In the genomic region with DNA sequence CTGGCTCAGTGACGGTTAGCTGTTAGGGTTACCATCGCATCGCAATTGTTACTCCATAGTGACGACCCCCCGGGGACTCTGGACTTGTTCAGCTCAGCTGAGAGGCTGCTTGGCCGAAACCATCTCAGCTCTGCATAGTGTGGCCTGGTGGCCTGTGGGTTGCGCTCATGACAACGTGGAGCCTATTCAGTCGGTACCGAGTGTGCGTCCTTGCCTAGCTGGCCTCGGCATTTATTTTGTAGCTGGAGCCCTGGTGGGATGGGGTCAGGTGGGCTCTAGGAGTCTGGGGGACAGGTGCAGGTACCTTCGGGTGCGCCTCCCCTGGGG, we compare ENCODE assay signal across 19 cellular contexts. TPM values are rescaled to one million over a fixed set of nuclear protein-coding genes. Genes with fewer than 3 reads are reported as not detected.
DNase-seq lines count a peak whose midpoint lies in the region; ATAC-seq and TF ChIP-seq lines count a peak whose summit lies in the region.
"Had no signal": no experiment of that assay in that cellular context is flagged by ENCODE, and none has a peak within 500 bp of the region (broad histone marks: within the 10 kb centered on the region; RNA-seq: fewer than 3 reads in every experiment).

No MANE protein-coding gene starts in this region.

- H3K27ac Mint-ChIP-seq in glutamatergic neuron (ENCODE audit: unreplicated experiment), result no peak overlapping the region
- no peak overlapping the region for H3K27ac Mint-ChIP-seq in Calu3 (ENCODE audit: unreplicated experiment)
- H3K27ac Mint-ChIP-seq: CD4-positive, alpha-beta memory T cell had no signal

- TF ChIP-seq CTCF in glutamatergic neuron (IDR thresholded peaks at IDR 0.05; ENCODE audit: partially characterized antibody, unreplicated experiment) (no peak), osteoblast (IDR thresholded peaks at IDR 0.05; ENCODE audit: extremely low read depth, low read depth, low read length) (no peak), Calu3 (IDR thresholded peaks at IDR 0.05; ENCODE audit: unreplicated experiment) (no peak)

- H3K27me3 Mint-ChIP-seq in glutamatergic neuron (ENCODE audit: unreplicated experiment), result no peaks in the 10 kb centered on the region
- H3K27me3 Mint-ChIP-seq in Calu3 (ENCODE audit: unreplicated experiment), result no peaks in the 10 kb centered on the region

- H3K4me3 Mint-ChIP-seq in glutamatergic neuron (ENCODE audit: unreplicated experiment) (no peak overlapping the region), Calu3 (ENCODE audit: low read depth, unreplicated experiment) (no peak overlapping the region)
- H3K4me3 Mint-ChIP-seq: CD4-positive, alpha-beta memory T cell had no signal

- peaks cover 36% of the 10 kb centered on the region for H3K4me1 ChIP-seq in right cardiac atrium (ENCODE audit: control insufficient read depth, insufficient read depth, low read length)
- no peaks in the 10 kb centered on the region for H3K4me1 ChIP-seq in osteoblast (ENCODE audit: insufficient read depth, low read length)

- H3K4me1 Mint-ChIP-seq in glutamatergic neuron (ENCODE audit: low read depth, unreplicated experiment) (peaks cover 11% of the 10 kb centered on the region), Calu3 (ENCODE audit: low read depth, unreplicated experiment) (peaks cover 45% of the 10 kb centered on the region)

- H3K4me2 ChIP-seq in osteoblast (ENCODE audit: insufficient read depth, low read length), result no peak overlapping the region

- no peak overlapping the region for H3K27ac ChIP-seq in right cardiac atrium (ENCODE audit: low read length)
- no peak overlapping the region for H3K27ac ChIP-seq in osteoblast (ENCODE audit: low read depth, low read length)
- H3K27ac ChIP-seq: SJCRH30 had no signal

- ATAC-seq in right cardiac atrium (no peak), left cardiac atrium (no peak)
- ATAC-seq: GM12878 had no signal

- no peaks in the 10 kb centered on the region for H3K36me3 ChIP-seq in osteoblast (ENCODE audit: insufficient read depth, low read length)
- H3K36me3 ChIP-seq: BE2C had no signal

- peaks cover 3% of the 10 kb centered on the region for H3K9me3 Mint-ChIP-seq in glutamatergic neuron (ENCODE audit: unreplicated experiment)
- H3K9me3 Mint-ChIP-seq in Calu3 (ENCODE audit: low read depth, unreplicated experiment), result no peaks in the 10 kb centered on the region
- H3K9me3 Mint-ChIP-seq: CD4-positive, alpha-beta memory T cell had no signal

- BruUV-seq in Calu3 (replicated peaks; lab: Mats Ljungman, UMichigan), result no TSS peak

- peaks cover 4% of the 10 kb centered on the region for H3K79me2 ChIP-seq in osteoblast (ENCODE audit: insufficient read depth, low read length)

- CTCF ChIA-PET in Calu3 (lab: Charles Lee), result interaction anchor here (0.5 kb wide), 1 partner anchor 69 kb away, joined by 5 read pairs; no protein-coding TSS in a partner anchor

- no peaks in the 10 kb centered on the region for H3K27me3 ChIP-seq in right cardiac atrium (ENCODE audit: control insufficient read depth, insufficient read depth)
- H3K27me3 ChIP-seq in osteoblast (ENCODE audit: insufficient read depth, low read length), result no peaks in the 10 kb centered on the region
- H3K27me3 ChIP-seq: BE2C, SJCRH30 had no signal

- no peaks in the 10 kb centered on the region for H3K36me3 Mint-ChIP-seq in glutamatergic neuron (ENCODE audit: unreplicated experiment)
- no peaks in the 10 kb centered on the region for H3K36me3 Mint-ChIP-seq in Calu3 (ENCODE audit: insufficient read depth, unreplicated experiment)
- H3K36me3 Mint-ChIP-seq: CD4-positive, alpha-beta memory T cell had no signal

- intact Hi-C loops in right cardiac atrium (cut with DNase I), result no loop called here
- intact Hi-C loops in left cardiac atrium (cut with DNase I), result no loop called here
- intact Hi-C loops in Calu3 (cut with micrococcal nuclease; ENCODE audit: unreplicated experiment), result no loop called here

- 84% methylated on average over 14 of the region's 14 CpGs for WGBS in right cardiac atrium

- H2AFZ ChIP-seq in osteoblast (ENCODE audit: low read length), result no peak overlapping the region

- H3K4me3 ChIP-seq in right cardiac atrium (ENCODE audit: low read length) (no peak overlapping the region), osteoblast (ENCODE audit: insufficient read depth, low read length) (no peak overlapping the region)
- H3K4me3 ChIP-seq: GM12878, SJCRH30 had no signal

- peaks cover 59% of the 10 kb centered on the region for H4K20me1 ChIP-seq in osteoblast (ENCODE audit: insufficient read depth, low read length)

- H3K9me3 ChIP-seq in right cardiac atrium (ENCODE audit: control insufficient read depth, low read length) (no peaks in the 10 kb centered on the region), osteoblast (ENCODE audit: low read depth, low read length) (no peaks in the 10 kb centered on the region)
- H3K9me3 ChIP-seq: BE2C, SJCRH30 had no signal

- peak in 2 of 3 donors; percentile 24 to 32 for DNase-seq in right cardiac atrium
- DNase-seq in left cardiac atrium, result no peak
- DNase-seq in glutamatergic neuron, result peak; percentile 49
- peak; percentile 6 for DNase-seq in osteoblast (ENCODE audit: insufficient read length, low spot score, missing footprints)
- no peak for DNase-seq in NOMO-1 (lab: John Stamatoyannopoulos, UW; ENCODE audit: unreplicated experiment in 2 of 2)
- DNase-seq in mesenteric fat pad (ENCODE audit: low spot score), result no peak
- DNase-seq in Calu3, result no peak
- DNase-seq: BE2C; CD4-positive, alpha-beta memory T cell; DMS53; EL; KBM-7; NCI-H187; NCI-H2107; NCI-H2227 treated with DMSO at 0.1 percent for 48 hours; NCI-H510A treated with DMSO at 0.1 percent for 48 hours; NCI-H774; SJCRH30 had no signal

RNA-seq across cellular contexts. Expression of gene LRP5, which starts 13.5 kb away (rescaled TPM):
- total RNA-seq in right cardiac atrium (10 to 100 TPM; 61.6 to 88.8 (median 75.4) TPM), left cardiac atrium (10 to 100 TPM; 53.4 to 60.3 TPM), glutamatergic neuron (ENCODE audit: unreplicated experiment) (17.4 TPM), osteoblast (16.3 and 18.6 TPM in 2 replicates), mesenteric fat pad (59.9 TPM), Calu3 (2022) (64.8 and 82.0 TPM in 2 replicates)
- 57.1 TPM for polyA plus RNA-seq in right cardiac atrium

RNA-seq across cellular contexts. Expression of gene C11orf24, which starts 54.1 kb away (rescaled TPM):
- total RNA-seq in right cardiac atrium (10 to 100 TPM; 18.9 to 40.1 (median 25.3) TPM), left cardiac atrium (10 to 100 TPM; 28.7 to 42.0 TPM), glutamatergic neuron (ENCODE audit: unreplicated experiment) (58.4 TPM), osteoblast (37.7 and 40.5 TPM in 2 replicates), mesenteric fat pad (50.9 TPM), Calu3 (2022) (46.3 and 52.3 TPM in 2 replicates)
- 28.7 TPM for polyA plus RNA-seq in right cardiac atrium

Comparison
In these comparisons a context has a peak if more than half of its experiments do, and no peak if none do; other contexts are left out.
1. DNase-seq: peak in right cardiac atrium (2 of 3), glutamatergic neuron (single experiment) and osteoblast (single experiment); none in left cardiac atrium (single experiment), NOMO-1 (0 of 2), mesenteric fat pad (single experiment) and Calu3 (single experiment).